Comparison of ENCODE assay signal across 20 cellular contexts in the genomic region with DNA sequence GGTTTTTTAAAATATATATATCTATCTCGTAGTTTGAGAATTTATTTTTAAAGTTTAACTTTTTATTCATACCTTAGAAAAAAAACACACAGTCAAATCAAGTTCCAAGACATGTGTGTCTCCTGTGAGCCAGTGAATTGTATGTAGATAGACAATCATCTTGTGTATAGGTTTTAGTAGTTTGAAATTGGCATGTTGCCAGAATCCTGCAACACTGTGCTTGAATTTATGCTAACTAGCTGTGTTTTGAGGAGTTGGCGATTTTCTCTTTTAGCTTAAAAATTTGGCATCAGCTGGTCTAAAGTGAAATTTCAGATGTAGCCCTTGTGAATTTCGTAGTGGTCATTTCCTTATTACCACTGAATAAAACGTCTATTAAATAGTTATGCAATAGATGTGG.
"Had no signal": no experiment of that assay in that cellular context is flagged by ENCODE, and none has a peak within 500 bp of the region (broad histone marks: within the 10 kb centered on the region; RNA-seq: fewer than 3 reads in every experiment).

No MANE protein-coding gene starts in this region.

- H3K4me3 ChIP-seq: adrenal gland, esophagus muscularis mucosa, sigmoid colon, stomach, vagina had no signal

- H3K27ac Mint-ChIP-seq: activated CD4-positive, alpha-beta T cell treated with anti-CD3 and anti-CD28 coated beads for 36 hours; activated naive CD4-positive, alpha-beta T cell treated with anti-CD3 and anti-CD28 coated beads, Interleukin-2, amount 50 U/mL, for 24 hours; immature natural killer cell; nephron progenitor cell; stimulated activated effector memory CD8-positive, alpha-beta T cell treated with anti-CD3 and anti-CD28 coated beads, Interleukin-12 subunit alpha, Interleukin-12 subunit beta, amount 100 ng/mL, for 72 hours had no signal

- H3K36me3 ChIP-seq: adrenal gland, esophagus muscularis mucosa, sigmoid colon, stomach, vagina had no signal

- H3K27ac ChIP-seq: adrenal gland, esophagus muscularis mucosa, sigmoid colon, stomach, vagina had no signal

- ATAC-seq: activated CD4-positive, alpha-beta T cell treated with anti-CD3 and anti-CD28 coated beads for 36 hours; left ventricle myocardium superior; stimulated activated effector memory CD8-positive, alpha-beta T cell treated with anti-CD3 and anti-CD28 coated beads, Interleukin-12 subunit alpha, Interleukin-12 subunit beta, amount 100 ng/mL, for 72 hours had no signal

- H3K9me3 ChIP-seq: adrenal gland, esophagus muscularis mucosa, sigmoid colon, stomach, vagina had no signal

- DNase-seq: activated CD4-positive, alpha-beta T cell treated with anti-CD3 and anti-CD28 coated beads for 36 hours; activated CD4-positive, alpha-beta T cell treated with anti-CD3 and anti-CD28 coated beads, Interleukin-2, amount 50 U/mL, for 48 hours; activated gamma-delta T cell; adrenal gland; cerebellar nuclear complex; effector CD8-positive, alpha-beta T cell; immature natural killer cell; kidney glomerular epithelial cell; left ventricle myocardium superior; nephron progenitor cell; nucleus accumbens; sigmoid colon; stimulated activated CD4-positive, alpha-beta T cell treated with anti-CD3 and anti-CD28 coated beads, Interleukin-4, amount 100 ng/mL, for 24 hours; stomach; trophoblast cell had no signal

- H3K27me3 ChIP-seq: adrenal gland, esophagus muscularis mucosa, sigmoid colon, stomach, vagina had no signal

- H3K9me3 Mint-ChIP-seq: activated naive CD4-positive, alpha-beta T cell treated with anti-CD3 and anti-CD28 coated beads, Interleukin-2, amount 50 U/mL, for 24 hours; immature natural killer cell; nephron progenitor cell; stimulated activated effector memory CD8-positive, alpha-beta T cell treated with anti-CD3 and anti-CD28 coated beads, Interleukin-12 subunit alpha, Interleukin-12 subunit beta, amount 100 ng/mL, for 72 hours had no signal

- H3K4me1 ChIP-seq: adrenal gland, esophagus muscularis mucosa, sigmoid colon, stomach, vagina had no signal

- FAIRE-seq: bronchial epithelial cell had no signal

- H3K36me3 Mint-ChIP-seq: activated naive CD4-positive, alpha-beta T cell treated with anti-CD3 and anti-CD28 coated beads, Interleukin-2, amount 50 U/mL, for 24 hours; immature natural killer cell; stimulated activated effector memory CD8-positive, alpha-beta T cell treated with anti-CD3 and anti-CD28 coated beads, Interleukin-12 subunit alpha, Interleukin-12 subunit beta, amount 100 ng/mL, for 72 hours had no signal
